In the genomic region with DNA sequence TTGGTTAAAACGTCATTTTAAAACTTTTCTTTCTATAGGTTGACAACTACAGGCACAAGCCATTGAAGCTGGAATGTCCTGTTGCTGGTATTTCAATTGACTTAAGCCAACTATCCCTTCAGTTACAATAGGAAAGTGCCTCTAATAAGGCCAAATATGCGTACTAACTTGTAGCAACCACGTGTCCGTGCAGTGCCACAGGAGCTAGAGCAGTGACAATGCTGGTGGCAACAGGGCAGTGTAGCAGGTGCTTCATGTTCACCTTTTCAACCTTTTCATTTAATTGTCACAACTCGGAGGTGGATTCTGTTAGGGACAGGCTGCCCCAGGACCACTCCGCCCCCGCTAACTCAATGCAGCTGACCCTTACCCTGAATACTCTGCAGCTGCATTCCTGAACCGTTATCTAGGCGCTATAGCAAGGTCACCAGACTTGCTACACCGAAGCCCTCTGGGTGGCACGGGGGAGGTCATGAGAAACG, we compare ENCODE assay signal across 9 cellular contexts. TPM values are rescaled to one million over a fixed set of nuclear protein-coding genes. Genes with fewer than 3 reads are reported as not detected.
DNase-seq lines count a peak whose midpoint lies in the region; ATAC-seq and TF ChIP-seq lines count a peak whose summit lies in the region.
"Had no signal": no experiment of that assay in that cellular context is flagged by ENCODE, and none has a peak within 500 bp of the region (broad histone marks: within the 10 kb centered on the region; RNA-seq: fewer than 3 reads in every experiment).

No MANE protein-coding gene starts in this region.

- no peaks in the 10 kb centered on the region for H4K20me1 ChIP-seq in OCI-LY7 (ENCODE audit: insufficient read depth, low read length)

- CTCF ChIA-PET in OCI-LY7 (lab: Charles Lee; ENCODE audit: unreplicated experiment) = interaction anchor here (2.3 kb wide), 1 partner anchor 9 kb away, joined by 10 read pairs; no protein-coding TSS in a partner anchor

- no peak for ATAC-seq in GM19467 (IDR thresholded peaks at IDR 0.05; ENCODE audit: unreplicated experiment)
- no peak for ATAC-seq in HG03045 (IDR thresholded peaks at IDR 0.05; ENCODE audit: unreplicated experiment)

- TF ChIP-seq CTCF in OCI-LY7 (conservative IDR thresholded peaks at IDR 0.05; ENCODE audit: low read length) (no peak), endothelial cell (IDR thresholded peaks at IDR 0.05; ENCODE audit: unreplicated experiment) (no peak), ovary (IDR thresholded peaks at IDR 0.05) (no peak)

- peak overlapping the region; percentile 78 for H3K27ac ChIP-seq in OCI-LY7 (ENCODE audit: low read depth, low read length, poor library complexity, severe bottlenecking)
- H3K27ac ChIP-seq in ovary = peak overlapping the region; percentile 82 to 91

- DNase-seq in OCI-LY7 (ENCODE audit: low spot score) (peak; percentile 48), endothelial cell (ENCODE audit: low spot score) (no peak), ovary (no peak), NCI-H526 (lab: John Stamatoyannopoulos, UW) (no peak), AG08395 (ENCODE audit: low spot score) (no peak)
- DNase-seq: NCI-H2081 treated with DMSO at 0.1 percent for 48 hours had no signal

- BruUV-seq in OCI-LY7 (replicated peaks; lab: Mats Ljungman, UMichigan) = no TSS peak

- H3K9me3 ChIP-seq in ES-I3 (ENCODE audit: control insufficient read depth, insufficient read depth, low read length) (no peaks in the 10 kb centered on the region; the same call in 1 of the 2 replicates), OCI-LY7 (ENCODE audit: low read length) (no peaks in the 10 kb centered on the region), ovary (no peaks in the 10 kb centered on the region)

- TF ChIP-seq POLR2A in ovary (IDR thresholded peaks at IDR 0.05) = no peak

- H3K4me1 ChIP-seq in ES-I3 (ENCODE audit: insufficient read depth, low read length) (peaks cover 19% of the 10 kb centered on the region), OCI-LY7 (ENCODE audit: insufficient read depth, low read length, poor library complexity, severe bottlenecking) (peaks cover 66% of the 10 kb centered on the region), ovary (ENCODE audit: insufficient read depth) (peaks cover 11% of the 10 kb centered on the region)

- H3K36me3 ChIP-seq in ES-I3 (ENCODE audit: insufficient read depth, low read length) (peaks cover 30% of the 10 kb centered on the region), OCI-LY7 (ENCODE audit: insufficient read depth, low read length) (peaks cover 59% of the 10 kb centered on the region), ovary (no peaks in the 10 kb centered on the region)

- H3K4me1 Mint-ChIP-seq in endothelial cell (ENCODE audit: unreplicated experiment) = peaks cover 22% of the 10 kb centered on the region

- TF ChIP-seq EP300 in ovary (IDR thresholded peaks at IDR 0.05) = no peak

- no peak overlapping the region for H2AFZ ChIP-seq in OCI-LY7 (ENCODE audit: low read length)

- H3K9me2 ChIP-seq in OCI-LY7 (ENCODE audit: insufficient read depth, low read length) = no peaks in the 10 kb centered on the region

- peaks cover 19% of the 10 kb centered on the region for H3K27me3 Mint-ChIP-seq in endothelial cell (ENCODE audit: unreplicated experiment)

- peak overlapping the region; percentile 85 for H3K9ac ChIP-seq in ES-I3 (ENCODE audit: low read depth, low read length)

- no peaks in the 10 kb centered on the region for H3K27me3 ChIP-seq in ovary

- POLR2A ChIA-PET in OCI-LY7 (lab: Charles Lee) = interaction anchor here (1.0 to 3.7 kb wide), 5 partner anchors 9 to 64 kb away, joined by 3 to 67 read pairs (median 4); partner anchors contain the start of gene USP46

- no peak overlapping the region for H3K27ac Mint-ChIP-seq in endothelial cell (ENCODE audit: unreplicated experiment)

- H3K4me2 ChIP-seq in OCI-LY7 (ENCODE audit: low read length) = peak overlapping the region; percentile 95

- peak overlapping the region; percentile 92 for H3K4me3 Mint-ChIP-seq in endothelial cell (ENCODE audit: unreplicated experiment)

- peaks cover 37% of the 10 kb centered on the region for H3K79me2 ChIP-seq in OCI-LY7 (ENCODE audit: insufficient read depth, low read depth, low read length)

- peak overlapping the region; percentile 99 for H3K4me3 ChIP-seq in OCI-LY7 (ENCODE audit: low read depth, low read length, poor library complexity, severe bottlenecking)
- peak overlapping the region; percentile 95 for H3K4me3 ChIP-seq in ovary

- H3K36me3 Mint-ChIP-seq in endothelial cell (ENCODE audit: low read depth, unreplicated experiment) = peaks cover 17% of the 10 kb centered on the region

- WGBS in ovary, 3 donors = 14 to 26% (median 19%) methylated on average over 12 of the region's 12 CpGs

- intact Hi-C loops in OCI-LY7 (cut with micrococcal nuclease; ENCODE audit: unreplicated experiment) (loop anchor here (2.0 to 10.0 kb wide), 4 partner anchors 55 to 1031 kb away; partner anchors contain the start of genes SCFD2, SGCB and USP46), ovary (cut with DNase I) (loop anchor here in 3 of 4 donors (2.0 to 10.0 kb wide), 3 partner anchors 56 to 271 kb away; partner anchors contain the start of genes RASL11B (in 1 of the 3) and USP46 (in 1 of the 3))

- no peaks in the 10 kb centered on the region for H3K9me3 Mint-ChIP-seq in endothelial cell (ENCODE audit: unreplicated experiment)

RNA-seq across cellular contexts. Expression of gene ERVMER34-1, which starts 37.7 kb away (rescaled TPM):
- not detected in 2 replicates for total RNA-seq in OCI-LY7 (2014; rRNA removed; shearing (Covaris generic))
- total RNA-seq in OCI-LY7 (2022) (not detected in 2 replicates), endothelial cell (ENCODE audit: unreplicated experiment) (0.44 TPM), ovary (1 to 10 TPM in 6 of 7 donors, under 1 TPM in 1; 0.51 to 3.8 (median 2.4) TPM)
- 1 to 10 TPM; 1.0 to 2.0 TPM for polyA plus RNA-seq in ovary

RNA-seq across cellular contexts. Expression of gene USP46, which starts 54.4 kb away (rescaled TPM):
- total RNA-seq in OCI-LY7 (2014; rRNA removed; shearing (Covaris generic)) = 5.4 and 5.8 TPM in 2 replicates
- total RNA-seq in OCI-LY7 (2022) = 15.5 and 15.8 TPM in 2 replicates
- total RNA-seq in endothelial cell (ENCODE audit: unreplicated experiment) = 32.4 TPM
- 10 to 100 TPM; 10.3 to 51.6 (median 34.9) TPM for total RNA-seq in ovary
- 10 to 100 TPM in 1 of 2 donors, 1 to 10 TPM in 1; 7.6 to 18.1 TPM for polyA plus RNA-seq in ovary
